Comparison of ENCODE assay signal across 8 cellular contexts in genomic region chr13:99968521-99969367, GRCh38. TPM values are rescaled to one million over a fixed set of nuclear protein-coding genes. Genes with fewer than 3 reads are reported as not detected.
DNase-seq lines count a peak whose midpoint lies in the region; ATAC-seq, FAIRE-seq and TF ChIP-seq lines count a peak whose summit lies in the region.

No MANE protein-coding gene starts in this region.

- no peak for FAIRE-seq in endothelial cell of umbilical vein (lab: Jason Lieb, UNC)
- no peak for FAIRE-seq in pancreas (lab: Jason Lieb, UNC)
- FAIRE-seq in RCC 7860 (lab: Jason Lieb, UNC): no peak

- POLR2A ChIA-PET in PC-3 (lab: Charles Lee; ENCODE audit: unreplicated experiment): no interaction called here
- POLR2A ChIA-PET in endothelial cell of umbilical vein (lab: Charles Lee): no interaction called here

- ATAC-seq in DND-41 (ENCODE audit: insufficient read depth, low read depth) (no peak), PC-3 (peak; percentile 35; the same call in 1 of the 2 replicates), pancreas (peak in 3 of 4 donors; percentile 63 to 77 (median 72)), GM21825 (IDR thresholded peaks at IDR 0.05; ENCODE audit: unreplicated experiment) (no peak)

- no TSS peak for BruUV-seq in PC-3 (replicated peaks; lab: Mats Ljungman, UMichigan)
- BruUV-seq in endothelial cell of umbilical vein (replicated peaks; lab: Mats Ljungman, UMichigan): no TSS peak

- DNase-seq in DND-41 (no peak), PC-3 (no peak), endothelial cell of umbilical vein (ENCODE audit: low read depth, low spot score) (no peak), pancreas (peak in 2 of 6 donors; percentile 68 to 71), NCI-H2029 treated with DMSO at 0.1 percent for 48 hours (lab: John Stamatoyannopoulos, UW) (no peak), RCC 7860 (ENCODE audit: low spot score) (no peak), RPMI8226 (no peak)

- peak overlapping the region in 1 of 2 experiments; percentile 82; a peak in 2 of 4 replicates for H3K4me3 ChIP-seq in DND-41 (ENCODE audit: low read depth in 1 of 2, low read length in 2 of 2)
- H3K4me3 ChIP-seq in PC-3 (ENCODE audit: low read length): peak overlapping the region; percentile 27; the same call in 1 of the 2 replicates
- no peak overlapping the region for H3K4me3 ChIP-seq in endothelial cell of umbilical vein (replicated peaks in 1 of 3; ENCODE audit: insufficient read depth in 1 of 3, low read depth in 1 of 3, low read length in 3 of 3)
- H3K4me3 ChIP-seq in pancreas: peak overlapping the region in 2 of 4 donors; percentile 17 to 39

- H3K9me3 ChIP-seq in DND-41 (ENCODE audit: insufficient read depth, low read length, severe bottlenecking): no peaks in the 10 kb centered on the region
- H3K9me3 ChIP-seq in PC-3 (ENCODE audit: low read length): no peaks in the 10 kb centered on the region
- H3K9me3 ChIP-seq in endothelial cell of umbilical vein (replicated peaks; ENCODE audit: control insufficient read depth, insufficient read depth, low read length): no peaks in the 10 kb centered on the region
- no peaks in the 10 kb centered on the region for H3K9me3 ChIP-seq in pancreas

- peak overlapping the region; percentile 68; the same call in 1 of the 2 replicates for H3K9ac ChIP-seq in DND-41 (ENCODE audit: low read depth, low read length)
- no peak overlapping the region for H3K9ac ChIP-seq in PC-3 (ENCODE audit: low read length)
- H3K9ac ChIP-seq in endothelial cell of umbilical vein (replicated peaks; ENCODE audit: extremely low read depth, insufficient read depth, low read length): no peak overlapping the region

- peak overlapping the region; percentile 78 for H3K4me2 ChIP-seq in DND-41 (ENCODE audit: insufficient read depth, low read length)
- H3K4me2 ChIP-seq in PC-3 (ENCODE audit: low read length): peak overlapping the region; percentile 57
- H3K4me2 ChIP-seq in endothelial cell of umbilical vein (ENCODE audit: insufficient read depth, low read length): no peak overlapping the region

- H3K27me3 ChIP-seq in DND-41 (ENCODE audit: insufficient read depth, low read length, poor library complexity) (no peaks in the 10 kb centered on the region), PC-3 (ENCODE audit: low read length) (peaks cover 68% of the 10 kb centered on the region), endothelial cell of umbilical vein (ENCODE audit: control insufficient read depth in 2 of 2, insufficient read depth in 2 of 2, low read length in 2 of 2) (peaks cover 70 to 91% of the 10 kb centered on the region in 2 experiments), pancreas (peaks cover 15 to 74% (median 35%) of the 10 kb centered on the region in 4 donors)

- peaks cover 12% of the 10 kb centered on the region for H3K4me1 ChIP-seq in DND-41 (ENCODE audit: insufficient read depth, low read length)
- H3K4me1 ChIP-seq in PC-3 (ENCODE audit: insufficient read depth, low read length): no peaks in the 10 kb centered on the region
- H3K4me1 ChIP-seq in endothelial cell of umbilical vein (ENCODE audit: control insufficient read depth, extremely low read depth, insufficient read depth, low read length): no peaks in the 10 kb centered on the region
- peaks cover 0 to 11% (median 7%) of the 10 kb centered on the region in 3 donors for H3K4me1 ChIP-seq in pancreas

- 8% methylated on average over 70 to 73 of the region's 73 CpGs for WGBS in pancreas, 2 donors

- no peak overlapping the region for H3K27ac ChIP-seq in DND-41 (ENCODE audit: low read length)
- no peak overlapping the region for H3K27ac ChIP-seq in PC-3 (ENCODE audit: low read length)
- no peak overlapping the region for H3K27ac ChIP-seq in endothelial cell of umbilical vein (ENCODE audit: insufficient read depth, low read depth, low read length)
- H3K27ac ChIP-seq in pancreas: no peak overlapping the region

- H3K36me3 ChIP-seq in DND-41 (ENCODE audit: insufficient read depth, low read length) (peaks cover 4% of the 10 kb centered on the region; the same call in 1 of the 2 replicates), PC-3 (ENCODE audit: low read depth, low read length) (no peaks in the 10 kb centered on the region), endothelial cell of umbilical vein (ENCODE audit: control insufficient read depth in 2 of 2, extremely low read depth in 1 of 2, insufficient read depth in 2 of 2, low read length in 2 of 2) (no peaks in the 10 kb centered on the region), pancreas (no peaks in the 10 kb centered on the region)

- dilution Hi-C loops in endothelial cell of umbilical vein (cut with MboI; ENCODE audit: extremely low pct_ligation_motif_present, low sequenced_read_pairs): no loop called here

- no peaks in the 10 kb centered on the region for H4K20me1 ChIP-seq in DND-41 (ENCODE audit: insufficient read depth, low read length)
- no peaks in the 10 kb centered on the region for H4K20me1 ChIP-seq in PC-3 (ENCODE audit: low read length)
- H4K20me1 ChIP-seq in endothelial cell of umbilical vein (replicated peaks; ENCODE audit: control insufficient read depth, extremely low read depth, insufficient read depth, low read length): peaks cover 3% of the 10 kb centered on the region

- intact Hi-C loops in PC-3 (cut with micrococcal nuclease) (no loop called here), endothelial cell of umbilical vein (cut with micrococcal nuclease) (loop anchor here (10.0 kb wide), 1 partner anchor 314 kb away; no protein-coding TSS in a partner anchor), pancreas (cut with DNase I) (no loop called here)

- H3F3A ChIP-seq in PC-3 (ENCODE audit: low read length, unreplicated experiment): no peaks in the 10 kb centered on the region

- TF ChIP-seq POLR2A in endothelial cell of umbilical vein (IDR thresholded peaks at IDR 0.05; ENCODE audit: low read depth, low read length): no peak

- H3K9me2 ChIP-seq in PC-3 (replicated peaks; ENCODE audit: low read length): no peaks in the 10 kb centered on the region

- CTCF ChIA-PET in PC-3 (lab: Charles Lee) (no interaction called here), endothelial cell of umbilical vein (lab: Charles Lee) (interaction anchor here (1.0 kb wide), 1 partner anchor 267 kb away, joined by 3 read pairs; no protein-coding TSS in a partner anchor)

- H2AFZ ChIP-seq in DND-41 (ENCODE audit: low read depth, low read length) (no peak overlapping the region), PC-3 (ENCODE audit: low read length) (no peak overlapping the region), endothelial cell of umbilical vein (ENCODE audit: low read depth, low read length) (no peak overlapping the region)

- no peak for TF ChIP-seq CTCF in DND-41 (IDR thresholded peaks at IDR 0.05; ENCODE audit: borderline replicate concordance, extremely low read depth, low read length, poor library complexity, severe bottlenecking)
- TF ChIP-seq CTCF in PC-3 (conservative IDR thresholded peaks at IDR 0.05; ENCODE audit: low read depth, low read length): no peak
- no peak for TF ChIP-seq CTCF in endothelial cell of umbilical vein (IDR thresholded peaks at IDR 0.05; ENCODE audit: extremely low read depth in 1 of 2, insufficient read depth in 1 of 2, low read depth in 1 of 2, low read length in 2 of 2)
- TF ChIP-seq CTCF in pancreas (IDR thresholded peaks at IDR 0.05): no peak

- H3K79me2 ChIP-seq in DND-41 (ENCODE audit: insufficient read depth, low read length) (no peaks in the 10 kb centered on the region), PC-3 (ENCODE audit: low read length) (no peaks in the 10 kb centered on the region), endothelial cell of umbilical vein (ENCODE audit: control insufficient read depth, insufficient read depth, low read length) (no peaks in the 10 kb centered on the region)

- H3K9me1 ChIP-seq in endothelial cell of umbilical vein (replicated peaks; ENCODE audit: control insufficient read depth, extremely low read depth, insufficient read depth, low read length): no peaks in the 10 kb centered on the region

TF ChIP-seq in endothelial cell of umbilical vein, 7 proteins besides CTCF, POLR2A, EP300 and RAD21:
- TF ChIP-seq FOS (IDR thresholded peaks at IDR 0.05; ENCODE audit: borderline replicate concordance, insufficient read depth, low read length): no peak
- peak; percentile 99 for TF ChIP-seq EZH2 (IDR thresholded peaks at IDR 0.05; ENCODE audit: borderline replicate concordance, low read depth, low read length, severe bottlenecking)
- TF ChIP-seq MAX (IDR thresholded peaks at IDR 0.05; ENCODE audit: insufficient read depth, insufficient read length): no peak

RNA-seq across cellular contexts. Expression of gene ZIC5, which starts 2.8 kb away (rescaled TPM):
- not detected in 2 replicates for total RNA-seq in PC-3 (2014; rRNA removed)
- total RNA-seq in endothelial cell of umbilical vein: not detected in 2 replicates
- polyA plus RNA-seq in endothelial cell of umbilical vein: not detected in 2 replicates
- not detected in 2 replicates for polyA plus RNA-seq in endothelial cell of umbilical vein (2011; cell fraction: cytosol; rRNA removed)
- not detected in 2 replicates for polyA plus RNA-seq in endothelial cell of umbilical vein (2011; cell fraction: nucleus; rRNA removed)
- polyA plus RNA-seq in endothelial cell of umbilical vein (2012): not detected in 2 replicates
- 0.04 TPM in 1 of 2 replicates, not detected in the other for polyA minus RNA-seq in endothelial cell of umbilical vein
- polyA minus RNA-seq in endothelial cell of umbilical vein (2011; cell fraction: cytosol; rRNA and poly(A)+ RNA removed): 2.3 TPM
- polyA minus RNA-seq in endothelial cell of umbilical vein (2011; cell fraction: nucleus; rRNA and poly(A)+ RNA removed): not detected in 2 replicates
- under 1 TPM in 1 of 6 donors, not detected in 5; 0.06 TPM for total RNA-seq in pancreas
- not detected for polyA plus RNA-seq in pancreas

RNA-seq across cellular contexts. Expression of gene ZIC2, which starts 12.8 kb away (rescaled TPM):
- total RNA-seq in PC-3 (2014; rRNA removed) (not detected in 2 replicates), endothelial cell of umbilical vein (not detected in 2 replicates), pancreas (under 1 TPM in 1 of 6 donors, not detected in 5; 0.47 TPM)
- polyA plus RNA-seq in endothelial cell of umbilical vein (0.03 TPM in 1 of 2 replicates, not detected in the other), pancreas (not detected)
- polyA plus RNA-seq in endothelial cell of umbilical vein (2011; cell fraction: cytosol; rRNA removed): not detected in 2 replicates
- polyA plus RNA-seq in endothelial cell of umbilical vein (2011; cell fraction: nucleus; rRNA removed): not detected in 2 replicates
- not detected in 2 replicates for polyA plus RNA-seq in endothelial cell of umbilical vein (2012)
- not detected in 2 replicates for polyA minus RNA-seq in endothelial cell of umbilical vein
- 7.9 TPM for polyA minus RNA-seq in endothelial cell of umbilical vein (2011; cell fraction: cytosol; rRNA and poly(A)+ RNA removed)
- polyA minus RNA-seq in endothelial cell of umbilical vein (2011; cell fraction: nucleus; rRNA and poly(A)+ RNA removed): not detected in 2 replicates

Comparison
In these comparisons a context has a peak if more than half of its experiments do, and no peak if none do; other contexts are left out.
1. ATAC-seq: peak in PC-3 (single experiment) and pancreas (3 of 4); none in DND-41 (single experiment) and GM21825 (single experiment).